14 cellular contexts compared by ENCODE assay signal in the genomic region with DNA sequence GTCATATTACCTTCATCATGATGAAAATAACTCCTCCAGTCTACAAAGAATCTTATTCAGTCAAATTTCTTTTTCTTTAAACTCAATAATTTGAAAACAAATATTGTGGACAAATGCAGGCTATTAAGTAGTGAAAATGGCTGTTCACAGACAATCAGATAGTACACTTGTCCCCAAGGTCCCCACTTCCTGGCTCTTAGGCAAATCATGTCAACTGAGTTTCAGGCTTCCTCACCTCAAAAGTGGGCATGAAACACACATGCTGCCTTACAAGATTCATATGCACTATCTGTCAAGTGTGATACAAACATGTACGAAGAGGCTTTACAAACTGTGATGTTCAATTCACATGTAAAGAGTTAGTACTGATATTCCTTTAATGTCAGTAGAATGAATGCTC.
"Had no signal": no experiment of that assay in that cellular context is flagged by ENCODE, and none has a peak within 500 bp of the region (broad histone marks: within the 10 kb centered on the region; RNA-seq: fewer than 3 reads in every experiment).

No MANE protein-coding gene starts in this region.

- H3K4me3 ChIP-seq: esophagus squamous epithelium, heart right ventricle, left lung, psoas muscle, tibial artery had no signal

- H3K36me3 ChIP-seq: esophagus squamous epithelium, heart right ventricle, left lung, tibial artery had no signal

- DNase-seq: activated CD4-positive, alpha-beta memory T cell treated with anti-CD3 and anti-CD28 coated beads for 36 hours; activated CD4-positive, alpha-beta T cell treated with anti-CD3 and anti-CD28 coated beads for 1 hour; activated T-cell treated with anti-CD3 and anti-CD28 coated beads for 4 hours; dermis blood vessel endothelial cell; effector memory CD4-positive, alpha-beta T cell; esophagus squamous epithelium; heart right ventricle; left lung; psoas muscle; right cardiac atrium; stimulated activated CD4-positive, alpha-beta T cell treated with anti-CD3 and anti-CD28 coated beads, Interleukin-2, amount 100 ng/mL, for 24 hours; stimulated activated naive CD8-positive, alpha-beta T cell treated with anti-CD3 and anti-CD28 coated beads, Interleukin-15, Interleukin-2, amounts not matched to agents 100 U/mL and 50 U/mL, for 24 hours; substantia nigra; tibial artery had no signal

- H3K9me3 ChIP-seq: esophagus squamous epithelium, heart right ventricle, left lung, psoas muscle, tibial artery had no signal

- H3K4me1 ChIP-seq: esophagus squamous epithelium, heart right ventricle, left lung, psoas muscle, tibial artery had no signal

- H3K27me3 ChIP-seq: esophagus squamous epithelium, heart right ventricle, left lung, tibial artery had no signal

- H3K27ac ChIP-seq: esophagus squamous epithelium, heart right ventricle, left lung, psoas muscle, tibial artery had no signal

- ATAC-seq: heart right ventricle; left lung; psoas muscle; right cardiac atrium; stimulated activated naive CD8-positive, alpha-beta T cell treated with anti-CD3 and anti-CD28 coated beads, Interleukin-15, Interleukin-2, amounts not matched to agents 100 U/mL and 50 U/mL, for 24 hours had no signal
